ENCODE assay signal across 8 cellular contexts in the genomic region with DNA sequence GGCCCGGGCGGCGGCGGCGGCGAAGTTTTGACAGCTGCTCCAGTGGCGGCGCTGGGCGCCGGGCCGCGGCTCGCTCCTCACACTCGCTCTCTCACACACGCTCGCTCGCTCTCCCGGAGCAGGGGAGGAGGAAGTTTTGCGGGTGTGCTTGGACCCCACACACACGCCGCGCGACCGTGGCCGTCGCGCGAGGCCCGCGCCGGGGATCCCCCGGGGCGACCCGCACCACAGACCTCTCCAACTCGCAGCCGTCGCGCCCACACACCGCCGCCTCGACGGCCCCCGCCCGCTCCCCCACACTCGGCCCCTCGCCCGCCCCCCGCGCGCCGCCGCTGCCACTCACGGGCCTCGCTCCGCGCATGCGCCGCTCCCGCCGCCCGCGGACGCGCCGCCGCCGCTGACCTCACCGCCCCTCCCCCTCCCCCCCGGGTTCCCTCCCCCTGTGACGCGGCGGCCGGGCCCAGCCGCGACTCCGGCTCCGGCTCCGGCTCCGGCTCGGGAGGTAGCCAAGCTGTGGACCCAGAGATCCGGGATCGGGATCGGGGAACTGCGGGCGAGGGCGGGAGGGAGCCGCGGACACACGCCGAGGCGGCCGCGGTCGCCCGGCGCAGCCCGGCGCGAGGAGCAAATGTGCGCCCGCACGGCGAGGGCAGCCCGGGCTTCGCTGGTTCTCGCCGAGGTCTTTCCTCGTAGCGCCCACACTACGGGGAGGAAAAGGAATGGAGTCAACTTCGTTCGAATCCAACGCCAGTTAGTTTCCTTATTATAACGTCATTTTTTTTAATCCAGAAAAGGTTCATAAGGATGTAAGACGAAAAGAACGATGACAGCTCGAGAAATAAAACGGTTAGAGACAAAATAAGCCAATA. TPM values are rescaled to one million over a fixed set of nuclear protein-coding genes. Genes with fewer than 3 reads are reported as not detected.
A peak's percentile ranks its signal among the peaks of the same experiment; 100 is the strongest.
DNase-seq lines count a peak whose midpoint lies in the region; ATAC-seq and TF ChIP-seq lines count a peak whose summit lies in the region.

No MANE protein-coding gene starts in this region.

- H2AFZ ChIP-seq in IMR-90 (replicated peaks; ENCODE audit: low read length, poor library complexity), result peak overlapping the region; percentile 87
- peak overlapping the region; percentile 98 for H2AFZ ChIP-seq in PC-3 (ENCODE audit: low read length)

- 0 out of 2 replicates have a peak overlapping the region, but pooled peaks have one; percentile 11 for H3K14ac ChIP-seq in IMR-90 (replicated peaks; ENCODE audit: low read depth, low read length)

- peak overlapping the region; percentile 57; the same call in 1 of the 3 replicates for H2BK15ac ChIP-seq in IMR-90 (ENCODE audit: low read depth, low read length)

- H2AK9ac ChIP-seq in IMR-90 (replicated peaks; ENCODE audit: low read depth, low read length, poor library complexity), result peak overlapping the region; percentile 42

- peak overlapping the region; percentile 29; the same call in 1 of the 2 replicates for H3K4ac ChIP-seq in IMR-90 (ENCODE audit: low read depth, low read length)

- no peak for TF ChIP-seq EP300 in esophagus muscularis mucosa (IDR thresholded peaks at IDR 0.05)

- dilution Hi-C loops in IMR-90 (cut with HindIII; ENCODE audit: low sequenced_read_pairs, unreplicated experiment), result no loop called here

- H3K4me1 ChIP-seq in IMR-90 (ENCODE audit: control insufficient read depth, insufficient read depth, low read length) (0 out of 2 replicates have a peak, but pooled peaks cover 2% of the 10 kb centered on the region), PC-3 (ENCODE audit: insufficient read depth, low read length) (no peaks in the 10 kb centered on the region; the same call in 1 of the 2 replicates), esophagus muscularis mucosa (peaks cover 17 to 36% (median 26%) of the 10 kb centered on the region in 4 donors), muscle layer of duodenum (ENCODE audit: control insufficient read depth in 1 of 2, insufficient read depth in 2 of 2, low read length in 2 of 2) (no peaks in the 10 kb centered on the region)

- ATAC-seq in GM21526 (IDR thresholded peaks at IDR 0.05; ENCODE audit: low FRiP score, unreplicated experiment) (peak; percentile 50), IMR-90 (ENCODE audit: low read depth) (peak; percentile 86), PC-3 (peak; percentile 62)

- peak; percentile 74 for DNase-seq in DMS 273 treated with DMSO at 0.1 percent for 48 hours (lab: John Stamatoyannopoulos, UW)
- DNase-seq in IMR-90, result peak; percentile 89
- peak; percentile 89 for DNase-seq in PC-3
- peak; percentile 89 to 93 for DNase-seq in activated T-cell treated with anti-CD3 and anti-CD28 coated beads, Interleukin-2, amount 50 U/mL, for 48 hours
- peak; percentile 97 for DNase-seq in esophagus muscularis mucosa (ENCODE audit: extremely low spot score)
- peak; percentile 70 for DNase-seq in stimulated activated CD8-positive, alpha-beta memory T cell treated with anti-CD3 and anti-CD28 coated beads, Interleukin-7, amount 100 ng/mL, for 24 hours (ENCODE audit: low read depth)

- no TSS peak for BruUV-seq in IMR-90 (replicated peaks; lab: Mats Ljungman, UMichigan)
- no TSS peak for BruUV-seq in PC-3 (replicated peaks; lab: Mats Ljungman, UMichigan)

- H3F3A ChIP-seq in PC-3 (ENCODE audit: low read length, unreplicated experiment), result no peaks in the 10 kb centered on the region

- 0% methylated on average over 1 of the region's 118 CpGs; no CpG with 5 or more reads in 1 of the 2 experiments for WGBS in IMR-90 (ENCODE audit: extremely low coverage in 2 of 2, insufficient read length in 1 of 2), 2 experiments
- WGBS in esophagus muscularis mucosa, result 0% methylated on average over 27 of the region's 118 CpGs

- in situ Hi-C loops in IMR-90 (cut with MboI; ENCODE audit: low sequenced_read_pairs), result no loop called here

- H3K27ac ChIP-seq in IMR-90 (ENCODE audit: insufficient read depth, low read length) (peak overlapping the region; percentile 75), PC-3 (ENCODE audit: low read length) (peak overlapping the region; percentile 46; the same call in 1 of the 2 replicates), esophagus muscularis mucosa (replicated peaks in 1 of 4) (peak overlapping the region; percentile 98 to 99 (median 98)), muscle layer of duodenum (ENCODE audit: low read length) (peak overlapping the region; percentile 83)

- H3K79me2 ChIP-seq in PC-3 (ENCODE audit: low read length), result peaks cover 37% of the 10 kb centered on the region

- H3K56ac ChIP-seq in IMR-90 (ENCODE audit: extremely low read depth, insufficient read depth, low read length), result peak overlapping the region; percentile 42; the same call in 1 of the 2 replicates

- H3K9me2 ChIP-seq in PC-3 (replicated peaks; ENCODE audit: low read length), result no peaks in the 10 kb centered on the region

- peak; percentile 28; the same call in 1 of the 2 replicates for TF ChIP-seq RAD21 in IMR-90 (IDR thresholded peaks at IDR 0.05; ENCODE audit: low read length)

- H4K5ac ChIP-seq in IMR-90 (ENCODE audit: low read depth, low read length), result no peak overlapping the region

- H3K9ac ChIP-seq in IMR-90 (ENCODE audit: low read depth, low read length) (peak overlapping the region; percentile 83), PC-3 (ENCODE audit: low read length) (peak overlapping the region; percentile 72)

- H2BK120ac ChIP-seq in IMR-90 (ENCODE audit: low read depth, low read length), result peak overlapping the region; percentile 22; the same call in 1 of the 2 replicates

- no peaks in the 10 kb centered on the region for H3K9me1 ChIP-seq in IMR-90 (ENCODE audit: insufficient read depth, low read length)

- H3K4me2 ChIP-seq in IMR-90 (ENCODE audit: low read depth, low read length) (peak overlapping the region; percentile 53; the same call in 1 of the 2 replicates), PC-3 (ENCODE audit: low read length) (peak overlapping the region; percentile 87)

- H2BK5ac ChIP-seq in IMR-90 (ENCODE audit: low read depth, low read length, poor library complexity, severe bottlenecking), result peak overlapping the region; percentile 76

- H4K20me1 ChIP-seq in IMR-90 (ENCODE audit: insufficient read depth, low read length) (peaks cover 19% of the 10 kb centered on the region), PC-3 (ENCODE audit: low read length) (0 out of 2 replicates have a peak, but pooled peaks cover 13% of the 10 kb centered on the region)

- intact Hi-C loops in IMR-90 (cut with micrococcal nuclease) (loop anchor here (1.0 to 10.0 kb wide), 3 partner anchors 28 to 238 kb away; a partner anchor contains a TSS), PC-3 (cut with micrococcal nuclease) (loop anchor here (1.0 kb wide), 1 partner anchor 27 kb away; no protein-coding TSS in a partner anchor), esophagus muscularis mucosa (cut with DNase I) (loop anchor here (2.0 kb wide), 1 partner anchor 28 kb away; no protein-coding TSS in a partner anchor)

- no peak for TF ChIP-seq CTCF in IMR-90 (conservative IDR thresholded peaks at IDR 0.05; ENCODE audit: low read depth, low read length)
- no peak for TF ChIP-seq CTCF in PC-3 (conservative IDR thresholded peaks at IDR 0.05; ENCODE audit: low read depth, low read length)
- TF ChIP-seq CTCF in esophagus muscularis mucosa (IDR thresholded peaks at IDR 0.05), result no peak

- TF ChIP-seq POLR2A in IMR-90 (IDR thresholded peaks at IDR 0.05; ENCODE audit: low read depth, low read length), result no peak
- TF ChIP-seq POLR2A in esophagus muscularis mucosa (IDR thresholded peaks at IDR 0.05; ENCODE audit: low read depth), result peak; percentile 59

- H3K36me3 ChIP-seq in IMR-90 (ENCODE audit: control insufficient read depth, insufficient read depth, low read length) (no peaks in the 10 kb centered on the region), PC-3 (ENCODE audit: low read depth, low read length) (no peaks in the 10 kb centered on the region), esophagus muscularis mucosa (no peaks in the 10 kb centered on the region), muscle layer of duodenum (ENCODE audit: control insufficient read depth in 1 of 2, insufficient read depth in 2 of 2, low read length in 2 of 2) (no peaks in the 10 kb centered on the region)

- H3K9me3 ChIP-seq in IMR-90 (ENCODE audit: control insufficient read depth, insufficient read depth, low read length), result no peaks in the 10 kb centered on the region
- H3K9me3 ChIP-seq in PC-3 (ENCODE audit: low read length), result no peaks in the 10 kb centered on the region
- no peaks in the 10 kb centered on the region for H3K9me3 ChIP-seq in esophagus muscularis mucosa
- H3K9me3 ChIP-seq in muscle layer of duodenum (ENCODE audit: control insufficient read depth in 1 of 2, low read length in 2 of 2), result no peaks in the 10 kb centered on the region

- CTCF ChIA-PET in IMR-90 (lab: Yijun Ruan, JAX) (no interaction called here), PC-3 (lab: Charles Lee) (interaction anchor here (0.6 kb wide), 1 partner anchor 377 kb away, joined by 5 read pairs; no protein-coding TSS in a partner anchor)

- H4K91ac ChIP-seq in IMR-90 (ENCODE audit: insufficient read depth, low read depth, low read length), result no peak overlapping the region; the same call in 1 of the 2 replicates

- POLR2A ChIA-PET in IMR-90 (lab: Charles Lee; ENCODE audit: unreplicated experiment) (no interaction called here), PC-3 (lab: Charles Lee; ENCODE audit: unreplicated experiment) (interaction anchor here (0.6 kb wide), 1 partner anchor 323 kb away, joined by 5 read pairs; no protein-coding TSS in a partner anchor)

- peak overlapping the region; percentile 69 for H3K4me3 ChIP-seq in IMR-90 (ENCODE audit: insufficient read depth, low read depth, low read length)
- peak overlapping the region; percentile 74 for H3K4me3 ChIP-seq in PC-3 (ENCODE audit: low read length)
- H3K4me3 ChIP-seq in esophagus muscularis mucosa, result peak overlapping the region; percentile 62 to 99 (median 96)
- H3K4me3 ChIP-seq in muscle layer of duodenum (ENCODE audit: low read depth in 1 of 2, low read length in 2 of 2), result peak overlapping the region; percentile 50 to 57

- no peak overlapping the region for H3K23ac ChIP-seq in IMR-90 (ENCODE audit: low read depth, low read length)

- peak overlapping the region; percentile 53 to 54; a peak in 1 of 4 replicates for H4K8ac ChIP-seq in IMR-90 (ENCODE audit: low read depth in 2 of 2, low read length in 2 of 2)

- H3K18ac ChIP-seq in IMR-90 (ENCODE audit: low read depth, low read length), result no peak overlapping the region

- no peak overlapping the region for H2BK20ac ChIP-seq in IMR-90 (ENCODE audit: low read depth, low read length)

- no peaks in the 10 kb centered on the region for H3K27me3 ChIP-seq in IMR-90 (ENCODE audit: control insufficient read depth, insufficient read depth, low read length)
- H3K27me3 ChIP-seq in PC-3 (ENCODE audit: low read length), result no peaks in the 10 kb centered on the region
- no peaks in the 10 kb centered on the region for H3K27me3 ChIP-seq in esophagus muscularis mucosa
- no peaks in the 10 kb centered on the region for H3K27me3 ChIP-seq in muscle layer of duodenum (ENCODE audit: low read depth, low read length)

- H3K79me1 ChIP-seq in IMR-90 (ENCODE audit: low read depth in 1 of 2, low read length in 2 of 2), result no peaks in the 10 kb centered on the region; a peak in 1 of 4 replicates

- H2AK5ac ChIP-seq in IMR-90 (ENCODE audit: low read depth, low read length), result no peak overlapping the region

RNA-seq across cellular contexts. Expression of a gene that starts 0.7 kb away (rescaled TPM):
- total RNA-seq in IMR-90 (2012; rRNA removed), result 23.3 and 24.4 TPM in 2 replicates
- polyA plus RNA-seq in IMR-90 (2012; rRNA removed), result 7.3 and 8.0 TPM in 2 replicates
- polyA plus RNA-seq in IMR-90 (2012; cell fraction: cytosol; rRNA removed), result 2.7 and 3.6 TPM in 2 replicates
- 6.6 and 24.9 TPM in 2 replicates for polyA plus RNA-seq in IMR-90 (2012; cell fraction: nucleus; rRNA removed; ENCODE audit: low replicate concordance)
- 15.3 and 28.5 TPM in 2 replicates for total RNA-seq in PC-3 (2014; rRNA removed)
- 10 to 100 TPM; 59.0 to 73.9 (median 69.5) TPM for total RNA-seq in esophagus muscularis mucosa

Comparison
In these comparisons a context has a peak if more than half of its experiments do, and no peak if none do; other contexts are left out.
1. Peak in every context shown above with its lines: DNase-seq, ATAC-seq, H3K4me3 ChIP-seq and H3K27ac ChIP-seq.
2. H3K27ac ChIP-seq: peak in every context shown above with its lines; median percentile 98 in esophagus muscularis mucosa; 83 in muscle layer of duodenum; 75 in IMR-90; 46 in PC-3.